In the genomic region with DNA sequence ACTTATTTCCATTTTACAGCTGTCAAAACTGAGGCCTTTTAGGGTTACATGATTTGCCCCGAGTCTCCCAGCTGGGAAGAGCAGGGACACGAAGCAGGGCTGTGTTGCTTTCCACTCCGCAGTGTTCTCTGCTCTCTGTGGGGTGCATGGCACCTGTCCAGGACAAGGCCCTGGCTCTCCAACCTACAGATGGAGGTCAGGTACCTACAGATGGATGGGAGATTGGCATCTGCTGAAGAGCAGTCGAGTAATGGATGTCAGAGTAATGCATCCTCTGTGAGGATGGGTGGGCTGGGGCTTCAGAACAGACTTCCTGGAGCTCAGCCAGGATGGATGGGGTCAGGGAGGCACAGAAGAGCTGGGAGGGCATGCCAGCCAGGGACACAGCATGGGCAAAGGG, we compare ENCODE assay signal across 26 cellular contexts.
"Had no signal": no experiment of that assay in that cellular context is flagged by ENCODE, and none has a peak within 500 bp of the region (broad histone marks: within the 10 kb centered on the region; RNA-seq: fewer than 3 reads in every experiment).

No MANE protein-coding gene starts in this region.

- H3K9me3 ChIP-seq: ascending aorta, pancreas, prostate gland, sigmoid colon, thoracic aorta, vagina had no signal

- H3K27me3 ChIP-seq: ascending aorta, dorsolateral prefrontal cortex, pancreas, sigmoid colon, vagina had no signal

- H3K36me3 ChIP-seq: ascending aorta, cardiac muscle cell, pancreas, prostate gland, sigmoid colon, thoracic aorta, vagina had no signal

- DNase-seq: activated CD4-positive, alpha-beta T cell treated with anti-CD3 and anti-CD28 coated beads for 4 hours; activated CD4-positive, alpha-beta T cell treated with anti-CD3 and anti-CD28 coated beads, Interleukin-2, amount 50 U/mL, for 4 hours; activated gamma-delta T cell; activated naive CD4-positive, alpha-beta T cell treated with anti-CD3 and anti-CD28 coated beads, Interleukin-2, amount 10 ng/mL, durations not matched to agents 7 days and 5 days; activated naive CD8-positive, alpha-beta T cell treated with anti-CD3 and anti-CD28 coated beads, Interleukin-2, amount 10 ng/mL, durations not matched to agents 7 days and 5 days; activated T-cell treated with anti-CD3 and anti-CD28 coated beads, Interleukin-2, amount 50 U/mL, for 1 hour; dorsolateral prefrontal cortex; hippocampal formation; kidney; left colon; naive B cell; pancreas; retina; sigmoid colon; small intestine; stimulated activated CD4-positive, alpha-beta T cell treated with anti-CD3 and anti-CD28 coated beads, Interleukin-4, amount 100 ng/mL, for 24 hours; T-helper 9 cell; trophoblast cell had no signal

- H3K4me1 ChIP-seq: ascending aorta, pancreas, prostate gland, sigmoid colon, vagina had no signal

- H3K4me3 ChIP-seq: ascending aorta, cardiac muscle cell, coronary artery, dorsolateral prefrontal cortex, pancreas, prostate gland, sigmoid colon, thoracic aorta, vagina had no signal

- H3K27ac ChIP-seq: ascending aorta, cardiac muscle cell, coronary artery, dorsolateral prefrontal cortex, pancreas, prostate gland, sigmoid colon, thoracic aorta, vagina, VCaP had no signal

- ATAC-seq: left colon; pancreas; stimulated activated effector memory CD8-positive, alpha-beta T cell treated with anti-CD3 and anti-CD28 coated beads, Interleukin-12 subunit alpha, Interleukin-12 subunit beta, amount 100 ng/mL, for 72 hours had no signal
